Comparison of ENCODE assay signal across 8 cellular contexts in genomic region chr6:57445370-57445769, GRCh38.
DNase-seq lines count a peak whose midpoint lies in the region; ATAC-seq and TF ChIP-seq lines count a peak whose summit lies in the region.
"Not testable (repeated sequence)": the region's sequence is repeated elsewhere in the genome, so short reads cannot be mapped to it uniquely, and the experiment has no call there.

No MANE protein-coding gene starts in this region.

- H3K27ac Mint-ChIP-seq in HFFc6, result peak overlapping the region; percentile 78
- H3K27ac Mint-ChIP-seq in central memory CD8-positive, alpha-beta T cell (ENCODE audit: low read depth), result peak overlapping the region; percentile 3

- not testable (repeated sequence) for TF ChIP-seq POLR2A in GM18505 (IDR thresholded peaks at IDR 0.05; ENCODE audit: borderline replicate concordance, extremely low read depth, insufficient read depth, insufficient read length)

- H3K4me3 Mint-ChIP-seq in HFFc6; central memory CD8-positive, alpha-beta T cell: not testable (repeated sequence)

- H3K4me1 Mint-ChIP-seq in HFFc6 (ENCODE audit: low read depth), result peaks cover 65% of the 10 kb centered on the region
- peaks cover 13% of the 10 kb centered on the region for H3K4me1 Mint-ChIP-seq in central memory CD8-positive, alpha-beta T cell

- not testable (repeated sequence) for TF ChIP-seq CTCF in HFFc6 (IDR thresholded peaks at IDR 0.05)

- not testable (repeated sequence) for H3K27me3 Mint-ChIP-seq in HFFc6 (ENCODE audit: insufficient read depth); central memory CD8-positive, alpha-beta T cell

- ATAC-seq in GM18505 (IDR thresholded peaks at IDR 0.05; ENCODE audit: unreplicated experiment), result peak; percentile 45
- peak; percentile 39 for ATAC-seq in GM19324 (IDR thresholded peaks at IDR 0.05; ENCODE audit: low FRiP score, unreplicated experiment)
- ATAC-seq in GM21515 (IDR thresholded peaks at IDR 0.05; ENCODE audit: unreplicated experiment), result peak; percentile 26
- ATAC-seq in HG02885 (IDR thresholded peaks at IDR 0.05; ENCODE audit: poor library complexity, unreplicated experiment), result peak; percentile 22
- ATAC-seq in HG03342 (IDR thresholded peaks at IDR 0.05; ENCODE audit: unreplicated experiment), result peak; percentile 49
- not testable (repeated sequence) for ATAC-seq in central memory CD8-positive, alpha-beta T cell (replicated peaks; ENCODE audit: extremely low read depth, poor library complexity, severe bottlenecking)

- H3K9me3 Mint-ChIP-seq in HFFc6; central memory CD8-positive, alpha-beta T cell: not testable (repeated sequence)

- not testable (repeated sequence) for DNase-seq in HFFc6; central memory CD8-positive, alpha-beta T cell (ENCODE audit: low spot score in 2 of 2)
- DNase-seq in NCI-H146 (lab: John Stamatoyannopoulos, UW), result peak; percentile 67

- peaks cover 30% of the 10 kb centered on the region for H3K36me3 Mint-ChIP-seq in HFFc6 (ENCODE audit: low read depth)
- H3K36me3 Mint-ChIP-seq in central memory CD8-positive, alpha-beta T cell (ENCODE audit: insufficient read depth), result not testable (repeated sequence)
